In the genomic region with DNA sequence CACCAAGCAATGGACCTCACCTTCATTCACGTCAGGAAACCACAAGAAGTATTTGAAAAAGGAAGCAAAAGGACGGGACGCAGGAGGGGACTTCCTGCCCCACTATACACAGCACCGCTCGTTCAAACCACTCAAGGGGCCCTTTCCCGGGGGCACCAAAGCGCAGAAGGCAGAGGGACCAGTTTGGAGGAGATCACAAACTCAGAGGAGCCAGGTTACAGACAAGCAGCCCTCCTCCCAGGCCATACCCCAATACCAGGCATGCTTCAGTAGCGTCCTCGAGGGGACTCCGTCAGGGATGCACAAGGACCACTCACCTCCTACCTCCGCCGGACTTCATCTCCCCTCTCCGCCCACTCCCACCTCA, we compare ENCODE assay signal across 8 cellular contexts. TPM values are rescaled to one million over a fixed set of nuclear protein-coding genes. Genes with fewer than 3 reads are reported as not detected.
DNase-seq lines count a peak whose midpoint lies in the region; ATAC-seq and TF ChIP-seq lines count a peak whose summit lies in the region.

No MANE protein-coding gene starts in this region.

- intact Hi-C loops in prostate gland (cut with DNase I), result no loop called here

- CTCF ChIA-PET in AG04450 (lab: Charles Lee), result interaction anchor here (0.6 to 3.4 kb wide), 3 partner anchors 11 to 29 kb away, joined by 3 to 10 read pairs (median 3); a partner anchor contains a TSS
- CTCF ChIA-PET in activated CD4-positive, alpha-beta memory T cell treated with anti-CD3 and anti-CD28 coated beads, Interleukin-2, amount 10 ng/mL, durations not matched to agents 7 days and 5 days (lab: Charles Lee), result interaction anchor here (1.3 to 6.0 kb wide), 4 partner anchors 9 to 29 kb away, joined by 5 to 51 read pairs (median 10); a partner anchor contains a TSS

- H3K27me3 Mint-ChIP-seq in activated CD4-positive, alpha-beta memory T cell treated with anti-CD3 and anti-CD28 coated beads, Interleukin-2, amount 10 ng/mL, durations not matched to agents 7 days and 5 days, result no peaks in the 10 kb centered on the region

- POLR2A ChIA-PET in AG04450 (lab: Yijun Ruan, JAX), result interaction anchor here (0.5 to 2.1 kb wide), 8 partner anchors 9 to 392 kb away, joined by 3 to 19 read pairs (median 10); a partner anchor contains a TSS
- POLR2A ChIA-PET in activated CD4-positive, alpha-beta memory T cell treated with anti-CD3 and anti-CD28 coated beads, Interleukin-2, amount 10 ng/mL, durations not matched to agents 7 days and 5 days (lab: Charles Lee), result interaction anchor here (0.6 to 7.3 kb wide), 10 partner anchors 9 to 380 kb away, joined by 3 to 112 read pairs (median 8); a partner anchor contains a TSS

- DNase-seq in AG04450 (ENCODE audit: low read depth, low spot score), result no peak
- DNase-seq in activated CD4-positive, alpha-beta memory T cell treated with anti-CD3 and anti-CD28 coated beads, Interleukin-2, amount 10 ng/mL, durations not matched to agents 7 days and 5 days, result peak; percentile 55
- DNase-seq in fibroblast of the aortic adventitia (ENCODE audit: low read depth), result no peak
- DNase-seq in prostate gland (ENCODE audit: low spot score), result no peak
- DNase-seq in kidney glomerular epithelial cell (lab: John Stamatoyannopoulos, UW), result no peak

- TF ChIP-seq POLR2A in prostate gland (IDR thresholded peaks at IDR 0.05), result no peak

- peak overlapping the region; percentile 78 for H3K27ac ChIP-seq in AG04450 (ENCODE audit: low read depth, low read length)
- peak overlapping the region; percentile 96 to 97 for H3K27ac ChIP-seq in prostate gland

- H3K9me3 Mint-ChIP-seq in activated CD4-positive, alpha-beta memory T cell treated with anti-CD3 and anti-CD28 coated beads, Interleukin-2, amount 10 ng/mL, durations not matched to agents 7 days and 5 days, result no peaks in the 10 kb centered on the region

- H3K36me3 Mint-ChIP-seq in activated CD4-positive, alpha-beta memory T cell treated with anti-CD3 and anti-CD28 coated beads, Interleukin-2, amount 10 ng/mL, durations not matched to agents 7 days and 5 days (ENCODE audit: low read depth), result peaks cover 47% of the 10 kb centered on the region

- WGBS in prostate gland, result 0% methylated on average over 13 of the region's 13 CpGs

- TF ChIP-seq CTCF in AG04450 (IDR thresholded peaks at IDR 0.05; ENCODE audit: low read depth, low read length) (no peak), fibroblast of the aortic adventitia (IDR thresholded peaks at IDR 0.05; ENCODE audit: insufficient read depth, low read length) (no peak), prostate gland (IDR thresholded peaks at IDR 0.05) (no peak)

- peak overlapping the region; percentile 96 for H3K4me3 Mint-ChIP-seq in activated CD4-positive, alpha-beta memory T cell treated with anti-CD3 and anti-CD28 coated beads, Interleukin-2, amount 10 ng/mL, durations not matched to agents 7 days and 5 days

- H3K36me3 ChIP-seq in prostate gland, result peaks cover 0 to 1% of the 10 kb centered on the region in 2 donors

- peak overlapping the region; percentile 92 for H3K4me3 ChIP-seq in AG04450 (ENCODE audit: low read depth, low read length)
- peak overlapping the region; percentile 95 for H3K4me3 ChIP-seq in fibroblast of the aortic adventitia (ENCODE audit: low read depth, low read length)
- H3K4me3 ChIP-seq in prostate gland, result peak overlapping the region; percentile 83 to 96

- H3K4me1 ChIP-seq in prostate gland (replicated peaks), result no peaks in the 10 kb centered on the region

- peaks cover 61% of the 10 kb centered on the region for H3K4me1 Mint-ChIP-seq in activated CD4-positive, alpha-beta memory T cell treated with anti-CD3 and anti-CD28 coated beads, Interleukin-2, amount 10 ng/mL, durations not matched to agents 7 days and 5 days

- H3K27me3 ChIP-seq in AG04450 (ENCODE audit: control insufficient read depth, insufficient read depth, low read length), result no peaks in the 10 kb centered on the region
- no peaks in the 10 kb centered on the region for H3K27me3 ChIP-seq in prostate gland (replicated peaks; ENCODE audit: insufficient read depth)

- peak overlapping the region; percentile 95 for H3K27ac Mint-ChIP-seq in activated CD4-positive, alpha-beta memory T cell treated with anti-CD3 and anti-CD28 coated beads, Interleukin-2, amount 10 ng/mL, durations not matched to agents 7 days and 5 days

- H3K9me3 ChIP-seq in AG04450 (ENCODE audit: control insufficient read depth, insufficient read depth, low read length) (no peaks in the 10 kb centered on the region; the same call in 1 of the 2 replicates), prostate gland (no peaks in the 10 kb centered on the region)

- ATAC-seq in GM19035 (IDR thresholded peaks at IDR 0.05; ENCODE audit: unreplicated experiment), result peak; percentile 17
- peak; percentile 16 for ATAC-seq in HG03521 (IDR thresholded peaks at IDR 0.05; ENCODE audit: unreplicated experiment)
- no peak for ATAC-seq in HG02623 (IDR thresholded peaks at IDR 0.05; ENCODE audit: unreplicated experiment)

RNA-seq across cellular contexts. Expression of a gene that starts 0.7 kb away (rescaled TPM):
- 12.7 and 13.8 TPM in 2 replicates for polyA plus RNA-seq in AG04450 (2011; rRNA removed)
- polyA minus RNA-seq in AG04450 (2011; rRNA and poly(A)+ RNA removed), result 31.8 and 33.8 TPM in 2 replicates
- total RNA-seq in activated CD4-positive, alpha-beta memory T cell treated with anti-CD3 and anti-CD28 coated beads, Interleukin-2, amount 10 ng/mL, durations not matched to agents 7 days and 5 days, result 100 to 1,000 TPM; 107 TPM
- 6.6 and 8.6 TPM in 2 replicates for total RNA-seq in fibroblast of the aortic adventitia (ENCODE audit: low replicate concordance)
- total RNA-seq in prostate gland, result 10 to 100 TPM; 18.5 to 30.2 TPM

RNA-seq across cellular contexts. Expression of a gene that starts 5.6 kb away (rescaled TPM):
- 84.0 and 98.6 TPM in 2 replicates for polyA plus RNA-seq in AG04450 (2011; rRNA removed)
- 56.2 and 69.9 TPM in 2 replicates for polyA minus RNA-seq in AG04450 (2011; rRNA and poly(A)+ RNA removed)
- 10 to 100 TPM; 42.5 to 42.6 TPM for total RNA-seq in activated CD4-positive, alpha-beta memory T cell treated with anti-CD3 and anti-CD28 coated beads, Interleukin-2, amount 10 ng/mL, durations not matched to agents 7 days and 5 days
- 74.1 and 85.9 TPM in 2 replicates for total RNA-seq in fibroblast of the aortic adventitia (ENCODE audit: low replicate concordance)
- 100 to 1,000 TPM in 1 of 2 donors, 10 to 100 TPM in 1; 88.6 to 122 TPM for total RNA-seq in prostate gland

RNA-seq across cellular contexts. Expression of a gene that starts 10.0 kb away (rescaled TPM):
- polyA plus RNA-seq in AG04450 (2011; rRNA removed), result 7.7 and 10.0 TPM in 2 replicates
- polyA minus RNA-seq in AG04450 (2011; rRNA and poly(A)+ RNA removed), result 5.3 and 6.6 TPM in 2 replicates
- 1 to 10 TPM; 7.0 to 8.4 TPM for total RNA-seq in activated CD4-positive, alpha-beta memory T cell treated with anti-CD3 and anti-CD28 coated beads, Interleukin-2, amount 10 ng/mL, durations not matched to agents 7 days and 5 days
- 3.3 and 5.9 TPM in 2 replicates for total RNA-seq in fibroblast of the aortic adventitia (ENCODE audit: low replicate concordance)
- 100 to 1,000 TPM; 109 to 386 TPM for total RNA-seq in prostate gland

RNA-seq across cellular contexts. Expression of a gene that starts 11.2 kb away (rescaled TPM):
- polyA plus RNA-seq in AG04450 (2011; rRNA removed), result 10.3 and 13.3 TPM in 2 replicates
- polyA minus RNA-seq in AG04450 (2011; rRNA and poly(A)+ RNA removed), result 21.4 and 23.1 TPM in 2 replicates
- 100 to 1,000 TPM; 159 to 166 TPM for total RNA-seq in activated CD4-positive, alpha-beta memory T cell treated with anti-CD3 and anti-CD28 coated beads, Interleukin-2, amount 10 ng/mL, durations not matched to agents 7 days and 5 days
- 14.9 and 23.2 TPM in 2 replicates for total RNA-seq in fibroblast of the aortic adventitia (ENCODE audit: low replicate concordance)
- total RNA-seq in prostate gland, result 10 to 100 TPM; 18.1 to 28.3 TPM

RNA-seq across cellular contexts. Expression of a gene that starts 19.7 kb away (rescaled TPM):
- 159 and 160 TPM in 2 replicates for polyA plus RNA-seq in AG04450 (2011; rRNA removed)
- polyA minus RNA-seq in AG04450 (2011; rRNA and poly(A)+ RNA removed), result 37.4 and 41.4 TPM in 2 replicates
- 100 to 1,000 TPM; 120 to 127 TPM for total RNA-seq in activated CD4-positive, alpha-beta memory T cell treated with anti-CD3 and anti-CD28 coated beads, Interleukin-2, amount 10 ng/mL, durations not matched to agents 7 days and 5 days
- 73.9 and 132 TPM in 2 replicates for total RNA-seq in fibroblast of the aortic adventitia (ENCODE audit: low replicate concordance)
- total RNA-seq in prostate gland, result 100 to 1,000 TPM; 234 to 404 TPM

Comparison
In these comparisons a context has a peak if more than half of its experiments do, and no peak if none do; other contexts are left out.
1. RNA of a gene that starts 10.0 kb away (total RNA-seq): 109 to 386 TPM in prostate gland; 7.0 to 8.4 TPM in activated CD4-positive, alpha-beta memory T cell treated with anti-CD3 and anti-CD28 coated beads, Interleukin-2, amount 10 ng/mL, durations not matched to agents 7 days and 5 days and 3.3 to 5.9 TPM in fibroblast of the aortic adventitia; every median in the first group is over 10 times any median in the second.
2. Peak in every context shown above with its lines, with median percentiles within 50 percentile points of each other: H3K4me3 ChIP-seq.